ENCODE assay signal across 8 cellular contexts in genomic region chr13:110412132-110412912, GRCh38.
DNase-seq lines count a peak whose midpoint lies in the region; ATAC-seq and TF ChIP-seq lines count a peak whose summit lies in the region.

No MANE protein-coding gene starts in this region.

- intact Hi-C loops in sciatic nerve (cut with DNase I): loop anchor here (10.0 kb wide), 1 partner anchor 188 kb away; no protein-coding TSS in a partner anchor

- H3K27me3 Mint-ChIP-seq in H9 (ENCODE audit: low read depth): no peaks in the 10 kb centered on the region
- H3K27me3 Mint-ChIP-seq in T-helper 1 cell treated with Interleukin-12 subunit alpha and Interleukin-12 subunit beta and Interleukin-4 antibody, amounts not matched to agents 30 μg/mL and 1 μg/mL, for 36 hours (ENCODE audit: low read depth): peaks cover 62% of the 10 kb centered on the region

- H3K4me3 Mint-ChIP-seq in H9: no peak overlapping the region
- no peak overlapping the region for H3K4me3 Mint-ChIP-seq in T-helper 1 cell treated with Interleukin-12 subunit alpha and Interleukin-12 subunit beta and Interleukin-4 antibody, amounts not matched to agents 30 μg/mL and 1 μg/mL, for 36 hours

- H3K79me1 ChIP-seq in H9 (ENCODE audit: insufficient read depth, low read depth, low read length, poor library complexity, severe bottlenecking): no peaks in the 10 kb centered on the region

- no peak overlapping the region for H2BK20ac ChIP-seq in H9 (ENCODE audit: low read depth, low read length, poor library complexity, severe bottlenecking)

- no CpG with 5 or more reads among the region's 16 CpGs for WGBS in H9 (ENCODE audit: extremely low coverage, insufficient read length, low lambda C conversion rate)

- H3K4me2 ChIP-seq in H9 (ENCODE audit: insufficient read depth, insufficient read length, low read length): no peak overlapping the region
- H3K4me2 ChIP-seq in Loucy (ENCODE audit: low read depth, low read length, poor library complexity, severe bottlenecking): no peak overlapping the region

- no peak overlapping the region for H2BK12ac ChIP-seq in H9 (ENCODE audit: insufficient read length, low read depth, low read length)

- H3F3A ChIP-seq in Loucy (ENCODE audit: low read depth): no peaks in the 10 kb centered on the region

- H3K4me1 Mint-ChIP-seq in H9: peaks cover 22 to 29% of the 10 kb centered on the region in 2 experiments
- peaks cover 2% of the 10 kb centered on the region for H3K4me1 Mint-ChIP-seq in T-helper 1 cell treated with Interleukin-12 subunit alpha and Interleukin-12 subunit beta and Interleukin-4 antibody, amounts not matched to agents 30 μg/mL and 1 μg/mL, for 36 hours (ENCODE audit: low read depth)

- TF ChIP-seq CTCF in GM12865 (IDR thresholded peaks at IDR 0.05; ENCODE audit: insufficient read depth, low read depth, low read length, missing control alignments) (peak; percentile 86), H9 (conservative IDR thresholded peaks at IDR 0.05) (peak; percentile 90), Loucy (conservative IDR thresholded peaks at IDR 0.05; ENCODE audit: low read length) (peak; percentile 88)

- no peak overlapping the region for H2AFZ ChIP-seq in H9 (ENCODE audit: low read length)
- H2AFZ ChIP-seq in Loucy (ENCODE audit: low read length): no peak overlapping the region

- no peak overlapping the region for H3K23ac ChIP-seq in H9 (ENCODE audit: insufficient read length, low read depth, low read length)

- no peaks in the 10 kb centered on the region for H3K9me2 ChIP-seq in Loucy (replicated peaks; ENCODE audit: low read depth, low read length)

- H3K18ac ChIP-seq in H9 (ENCODE audit: insufficient read length, low read depth, low read length): no peak overlapping the region

- no peak overlapping the region for H4K8ac ChIP-seq in H9 (replicated peaks; ENCODE audit: insufficient read length, low read depth, low read length)

- no peak overlapping the region for H2BK15ac ChIP-seq in H9 (ENCODE audit: low read depth, low read length)

- H3K27ac ChIP-seq in H9 (ENCODE audit: insufficient read length, low read depth, low read length): no peak overlapping the region

- no peak overlapping the region for H3K4ac ChIP-seq in H9 (ENCODE audit: low read depth, low read length)

- H2BK5ac ChIP-seq in H9 (ENCODE audit: insufficient read length, low read length): no peak overlapping the region

- H3K14ac ChIP-seq in H9 (ENCODE audit: insufficient read depth, low read length): no peak overlapping the region

- H3K36me3 Mint-ChIP-seq in H9 (ENCODE audit: insufficient read depth in 1 of 3, low read depth in 3 of 3): peaks cover 4 to 11% (median 9%) of the 10 kb centered on the region in 3 experiments; a peak in 5 of 7 replicates
- H3K36me3 Mint-ChIP-seq in T-helper 1 cell treated with Interleukin-12 subunit alpha and Interleukin-12 subunit beta and Interleukin-4 antibody, amounts not matched to agents 30 μg/mL and 1 μg/mL, for 36 hours (ENCODE audit: low read depth): no peaks in the 10 kb centered on the region

- DNase-seq in GM12865 (ENCODE audit: low read depth): peak; percentile 74
- DNase-seq in H9: peak; percentile 82
- peak; percentile 98 for DNase-seq in astrocyte of the hippocampus (ENCODE audit: low read depth, low spot score)
- peak; percentile 67 to 75 for DNase-seq in hippocampal formation (lab: John Stamatoyannopoulos, UW)
- peak; percentile 91 for DNase-seq in sciatic nerve (ENCODE audit: low spot score)
- DNase-seq in mesenteric fat pad (ENCODE audit: low spot score): no peak

- no peak overlapping the region for H4K5ac ChIP-seq in H9 (ENCODE audit: insufficient read length, low read depth, low read length)

- no peaks in the 10 kb centered on the region for H3K27me3 ChIP-seq in H9 (ENCODE audit: insufficient read depth, low read length)
- H3K27me3 ChIP-seq in Loucy (ENCODE audit: insufficient read depth, low read length, poor library complexity, severe bottlenecking): no peaks in the 10 kb centered on the region

- H3K36me3 ChIP-seq in Loucy (ENCODE audit: insufficient read depth, low read length): no peaks in the 10 kb centered on the region

- peak overlapping the region; percentile 32 to 95 (median 72); a peak in 6 of 7 replicates for H3K27ac Mint-ChIP-seq in H9
- peak overlapping the region; percentile 52 for H3K27ac Mint-ChIP-seq in T-helper 1 cell treated with Interleukin-12 subunit alpha and Interleukin-12 subunit beta and Interleukin-4 antibody, amounts not matched to agents 30 μg/mL and 1 μg/mL, for 36 hours

- no peaks in the 10 kb centered on the region; a peak in 1 of 5 replicates for H3K9me3 Mint-ChIP-seq in H9
- no peaks in the 10 kb centered on the region for H3K9me3 Mint-ChIP-seq in T-helper 1 cell treated with Interleukin-12 subunit alpha and Interleukin-12 subunit beta and Interleukin-4 antibody, amounts not matched to agents 30 μg/mL and 1 μg/mL, for 36 hours

- no peak overlapping the region for H2BK120ac ChIP-seq in H9 (ENCODE audit: low read depth, low read length, poor library complexity, severe bottlenecking)

- no peak overlapping the region for H3K4me3 ChIP-seq in GM12865 (ENCODE audit: low read depth, low read length)
- H3K4me3 ChIP-seq in Loucy (ENCODE audit: low read length, poor library complexity, severe bottlenecking): no peak overlapping the region

- H3T11ph ChIP-seq in H9 (ENCODE audit: low read length): no peak overlapping the region

- H4K20me1 ChIP-seq in H9 (ENCODE audit: control insufficient read depth, insufficient read depth, insufficient read length): no peaks in the 10 kb centered on the region
- no peaks in the 10 kb centered on the region for H4K20me1 ChIP-seq in Loucy (ENCODE audit: insufficient read depth, low read length, poor library complexity, severe bottlenecking)

- no peaks in the 10 kb centered on the region for H3K9me3 ChIP-seq in H9 (ENCODE audit: control insufficient read depth, low read depth, low read length)
- H3K9me3 ChIP-seq in Loucy (ENCODE audit: insufficient read depth, low read depth, low read length): no peaks in the 10 kb centered on the region

- H3K56ac ChIP-seq in H9 (ENCODE audit: insufficient read length, low read depth, low read length): no peak overlapping the region

- H2AK5ac ChIP-seq in H9 (ENCODE audit: insufficient read length, low read length): no peak overlapping the region

- no peaks in the 10 kb centered on the region for H3K23me2 ChIP-seq in H9 (ENCODE audit: insufficient read length, low read depth, low read length, poor library complexity, severe bottlenecking)

- peak; percentile 94 for ATAC-seq in sciatic nerve

- H3K9ac ChIP-seq in H9 (ENCODE audit: extremely low read depth, insufficient read length, low read length) (no peak overlapping the region), Loucy (ENCODE audit: low read depth, low read length, poor library complexity, severe bottlenecking) (no peak overlapping the region)

- H4K91ac ChIP-seq in H9 (ENCODE audit: insufficient read length, low read depth, low read length): no peak overlapping the region

- H3K4me1 ChIP-seq in H9 (ENCODE audit: insufficient read depth, low read length) (peaks cover 5% of the 10 kb centered on the region; the same call in 1 of the 2 replicates), Loucy (ENCODE audit: insufficient read depth, low read length, poor library complexity, severe bottlenecking) (no peaks in the 10 kb centered on the region)

- H3K79me2 ChIP-seq in H9 (ENCODE audit: insufficient read depth, low read length): no peaks in the 10 kb centered on the region
- no peaks in the 10 kb centered on the region for H3K79me2 ChIP-seq in Loucy (ENCODE audit: insufficient read depth, low read length)
